Comparison of ENCODE assay signal across 1 cellular context in the genomic region with DNA sequence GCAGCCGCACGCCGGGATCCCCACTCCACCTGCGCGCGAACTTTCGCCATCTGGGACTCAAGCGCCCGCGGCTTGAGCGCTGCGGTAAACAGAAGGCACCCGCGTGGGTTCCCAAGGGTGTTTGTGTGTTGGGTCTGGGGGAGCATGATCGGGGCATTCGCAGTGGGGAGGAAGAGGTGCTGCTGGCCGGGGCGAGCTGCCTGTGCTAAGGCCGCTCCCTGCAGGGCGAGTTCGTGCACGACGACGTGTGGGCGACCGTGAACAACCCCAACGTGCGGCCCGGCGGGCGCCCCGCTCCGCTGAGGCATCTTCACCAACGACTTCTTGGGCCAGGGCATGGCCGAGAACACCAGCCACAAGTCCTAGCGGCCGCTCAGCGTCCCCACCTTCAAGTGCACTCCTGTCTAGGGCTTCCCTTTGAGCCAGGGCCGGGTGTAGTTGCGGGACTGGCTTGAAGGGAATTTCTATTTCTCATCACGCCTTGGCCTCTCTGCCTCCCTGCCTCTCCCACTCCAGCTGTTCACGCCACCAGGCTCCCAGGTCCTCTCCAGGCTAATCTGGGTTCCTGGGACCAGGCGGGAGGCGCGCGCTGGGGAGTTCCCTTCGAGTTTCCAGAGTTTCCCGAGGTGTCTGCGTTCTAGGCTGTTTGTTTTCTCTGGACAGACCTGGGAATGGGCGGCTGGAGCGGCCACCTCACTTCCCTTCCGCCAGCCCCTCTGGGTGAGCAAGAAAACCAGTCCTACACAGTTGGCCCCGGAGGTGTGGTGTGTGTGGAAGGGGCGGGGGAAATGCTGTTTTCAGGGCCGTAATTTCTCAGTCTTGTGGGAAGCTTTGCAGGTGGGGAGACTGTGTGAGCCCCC.
TF ChIP-seq lines count a peak whose summit lies in the region.

No MANE protein-coding gene starts in this region.

TF ChIP-seq in GM23338, 12 proteins besides CTCF, POLR2A, EP300 and RAD21 (continued from another document):
- TF ChIP-seq ETS1 (IDR thresholded peaks at IDR 0.05) (no peak), STAT1 (IDR thresholded peaks at IDR 0.05; ENCODE audit: unreplicated experiment) (no peak), JUNB (IDR thresholded peaks at IDR 0.05; ENCODE audit: unreplicated experiment) (no peak), NANOG (IDR thresholded peaks at IDR 0.05; ENCODE audit: borderline replicate concordance) (no peak), ZNF114 (CRISPR knock-in tag; IDR thresholded peaks at IDR 0.05) (no peak), ZNF331 (CRISPR knock-in tag; IDR thresholded peaks at IDR 0.05; ENCODE audit: low read depth) (no peak)
- TF ChIP-seq, protein P1, sequence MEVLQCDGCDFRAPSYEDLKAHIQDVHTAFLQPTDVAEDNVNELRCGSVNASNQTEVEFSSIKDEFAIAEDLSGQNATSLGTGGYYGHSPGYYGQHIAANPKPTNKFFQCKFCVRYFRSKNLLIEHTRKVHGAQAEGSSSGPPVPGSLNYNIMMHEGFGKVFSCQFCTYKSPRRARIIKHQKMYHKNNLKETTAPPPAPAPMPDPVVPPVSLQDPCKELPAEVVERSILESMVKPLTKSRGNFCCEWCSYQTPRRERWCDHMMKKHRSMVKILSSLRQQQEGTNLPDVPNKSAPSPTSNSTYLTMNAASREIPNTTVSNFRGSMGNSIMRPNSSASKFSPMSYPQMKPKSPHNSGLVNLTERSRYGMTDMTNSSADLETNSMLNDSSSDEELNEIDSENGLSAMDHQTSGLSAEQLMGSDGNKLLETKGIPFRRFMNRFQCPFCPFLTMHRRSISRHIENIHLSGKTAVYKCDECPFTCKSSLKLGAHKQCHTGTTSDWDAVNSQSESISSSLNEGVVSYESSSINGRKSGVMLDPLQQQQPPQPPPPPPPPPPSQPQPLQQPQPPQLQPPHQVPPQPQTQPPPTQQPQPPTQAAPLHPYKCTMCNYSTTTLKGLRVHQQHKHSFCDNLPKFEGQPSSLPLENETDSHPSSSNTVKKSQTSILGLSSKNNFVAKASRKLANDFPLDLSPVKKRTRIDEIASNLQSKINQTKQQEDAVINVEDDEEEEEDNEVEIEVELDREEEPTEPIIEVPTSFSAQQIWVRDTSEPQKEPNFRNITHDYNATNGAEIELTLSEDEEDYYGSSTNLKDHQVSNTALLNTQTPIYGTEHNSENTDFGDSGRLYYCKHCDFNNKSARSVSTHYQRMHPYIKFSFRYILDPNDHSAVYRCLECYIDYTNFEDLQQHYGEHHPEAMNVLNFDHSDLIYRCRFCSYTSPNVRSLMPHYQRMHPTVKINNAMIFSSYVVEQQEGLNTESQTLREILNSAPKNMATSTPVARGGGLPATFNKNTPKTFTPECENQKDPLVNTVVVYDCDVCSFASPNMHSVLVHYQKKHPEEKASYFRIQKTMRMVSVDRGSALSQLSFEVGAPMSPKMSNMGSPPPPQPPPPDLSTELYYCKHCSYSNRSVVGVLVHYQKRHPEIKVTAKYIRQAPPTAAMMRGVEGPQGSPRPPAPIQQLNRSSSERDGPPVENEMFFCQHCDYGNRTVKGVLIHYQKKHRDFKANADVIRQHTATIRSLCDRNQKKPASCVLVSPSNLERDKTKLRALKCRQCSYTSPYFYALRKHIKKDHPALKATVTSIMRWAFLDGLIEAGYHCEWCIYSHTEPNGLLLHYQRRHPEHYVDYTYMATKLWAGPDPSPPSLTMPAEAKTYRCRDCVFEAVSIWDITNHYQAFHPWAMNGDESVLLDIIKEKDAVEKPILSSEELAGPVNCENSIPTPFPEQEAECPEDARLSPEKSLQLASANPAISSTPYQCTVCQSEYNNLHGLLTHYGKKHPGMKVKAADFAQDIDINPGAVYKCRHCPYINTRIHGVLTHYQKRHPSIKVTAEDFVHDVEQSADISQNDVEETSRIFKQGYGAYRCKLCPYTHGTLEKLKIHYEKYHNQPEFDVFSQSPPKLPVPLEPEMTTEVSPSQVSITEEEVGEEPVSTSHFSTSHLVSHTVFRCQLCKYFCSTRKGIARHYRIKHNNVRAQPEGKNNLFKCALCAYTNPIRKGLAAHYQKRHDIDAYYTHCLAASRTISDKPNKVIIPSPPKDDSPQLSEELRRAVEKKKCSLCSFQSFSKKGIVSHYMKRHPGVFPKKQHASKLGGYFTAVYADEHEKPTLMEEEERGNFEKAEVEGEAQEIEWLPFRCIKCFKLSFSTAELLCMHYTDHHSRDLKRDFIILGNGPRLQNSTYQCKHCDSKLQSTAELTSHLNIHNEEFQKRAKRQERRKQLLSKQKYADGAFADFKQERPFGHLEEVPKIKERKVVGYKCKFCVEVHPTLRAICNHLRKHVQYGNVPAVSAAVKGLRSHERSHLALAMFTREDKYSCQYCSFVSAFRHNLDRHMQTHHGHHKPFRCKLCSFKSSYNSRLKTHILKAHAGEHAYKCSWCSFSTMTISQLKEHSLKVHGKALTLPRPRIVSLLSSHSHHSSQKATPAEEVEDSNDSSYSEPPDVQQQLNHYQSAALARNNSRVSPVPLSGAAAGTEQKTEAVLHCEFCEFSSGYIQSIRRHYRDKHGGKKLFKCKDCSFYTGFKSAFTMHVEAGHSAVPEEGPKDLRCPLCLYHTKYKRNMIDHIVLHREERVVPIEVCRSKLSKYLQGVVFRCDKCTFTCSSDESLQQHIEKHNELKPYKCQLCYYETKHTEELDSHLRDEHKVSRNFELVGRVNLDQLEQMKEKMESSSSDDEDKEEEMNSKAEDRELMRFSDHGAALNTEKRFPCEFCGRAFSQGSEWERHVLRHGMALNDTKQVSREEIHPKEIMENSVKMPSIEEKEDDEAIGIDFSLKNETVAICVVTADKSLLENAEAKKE (CRISPR knock-in tag; IDR thresholded peaks at IDR 0.05): no peak
TF ChIP-seq in GM23338: peak in this region for 0.
